ENCODE assay signal across 8 cellular contexts in genomic region chr15:68817304-68818087, GRCh38. TPM values are rescaled to one million over a fixed set of nuclear protein-coding genes. Genes with fewer than 3 reads are reported as not detected.
A peak's percentile ranks its signal among the peaks of the same experiment; 100 is the strongest.
DNase-seq lines count a peak whose midpoint lies in the region; ATAC-seq and TF ChIP-seq lines count a peak whose summit lies in the region.

No MANE protein-coding gene starts in this region.

- H2BK20ac ChIP-seq in IMR-90 (ENCODE audit: low read depth, low read length), result peak overlapping the region; percentile 3; the same call in 1 of the 2 replicates

- intact Hi-C loops in IMR-90 (cut with micrococcal nuclease) (loop anchor here (5.0 to 10.0 kb wide), 2 partner anchors 35 to 513 kb away; no protein-coding TSS in a partner anchor), Right ventricle myocardium superior (cut with DNase I) (no loop called here)

- H3K9me3 ChIP-seq in IMR-90 (ENCODE audit: control insufficient read depth, insufficient read depth, low read length), result no peaks in the 10 kb centered on the region
- H3K9me3 ChIP-seq in parathyroid adenoma (ENCODE audit: control insufficient read depth, low read length), result no peaks in the 10 kb centered on the region

- H3K27me3 ChIP-seq in IMR-90 (ENCODE audit: control insufficient read depth, insufficient read depth, low read length) (no peaks in the 10 kb centered on the region), parathyroid adenoma (ENCODE audit: control insufficient read depth, insufficient read depth, low read length) (no peaks in the 10 kb centered on the region)

- H3K14ac ChIP-seq in IMR-90 (replicated peaks; ENCODE audit: low read depth, low read length), result peak overlapping the region; percentile 94

- POLR2A ChIA-PET in IMR-90 (lab: Charles Lee; ENCODE audit: unreplicated experiment), result interaction anchor here (0.6 kb wide), 1 partner anchor 264 kb away, joined by 3 read pairs; no protein-coding TSS in a partner anchor

- H2BK120ac ChIP-seq in IMR-90 (ENCODE audit: low read depth, low read length), result peak overlapping the region; percentile 28; the same call in 1 of the 2 replicates

- H3K27me3 Mint-ChIP-seq in activated naive CD8-positive, alpha-beta T cell, result no peaks in the 10 kb centered on the region

- H3K9me3 Mint-ChIP-seq in activated naive CD8-positive, alpha-beta T cell (ENCODE audit: low read depth), result no peaks in the 10 kb centered on the region

- peaks cover 34 to 60% of the 10 kb centered on the region in 2 experiments for H3K79me1 ChIP-seq in IMR-90 (ENCODE audit: low read depth in 1 of 2, low read length in 2 of 2)

- peak overlapping the region; percentile 97 for H2BK5ac ChIP-seq in IMR-90 (ENCODE audit: low read depth, low read length, poor library complexity, severe bottlenecking)

- TF ChIP-seq CTCF in 22Rv1 (IDR thresholded peaks at IDR 0.05), result no peak
- TF ChIP-seq CTCF in IMR-90 (conservative IDR thresholded peaks at IDR 0.05; ENCODE audit: low read depth, low read length), result no peak
- no peak for TF ChIP-seq CTCF in parathyroid adenoma (IDR thresholded peaks at IDR 0.05)

- peak overlapping the region; percentile 78 for H3K56ac ChIP-seq in IMR-90 (ENCODE audit: extremely low read depth, insufficient read depth, low read length)

- H3K9ac ChIP-seq in IMR-90 (ENCODE audit: low read depth, low read length) (peak overlapping the region; percentile 90), parathyroid adenoma (peak overlapping the region; percentile 67)

- peak overlapping the region; percentile 90 for H3K4ac ChIP-seq in IMR-90 (ENCODE audit: low read depth, low read length)

- peak overlapping the region; percentile 76 for H4K5ac ChIP-seq in IMR-90 (ENCODE audit: low read depth, low read length)

- H2AFZ ChIP-seq in IMR-90 (replicated peaks; ENCODE audit: low read length, poor library complexity), result peak overlapping the region; percentile 90
- peak overlapping the region; percentile 75 for H2AFZ ChIP-seq in parathyroid adenoma

- in situ Hi-C loops in IMR-90 (cut with MboI; ENCODE audit: low sequenced_read_pairs), result no loop called here

- 0 out of 2 replicates have a peak, but pooled peaks have one; percentile 40 for TF ChIP-seq POLR2A in IMR-90 (IDR thresholded peaks at IDR 0.05; ENCODE audit: low read depth, low read length)

- dilution Hi-C loops in IMR-90 (cut with HindIII; ENCODE audit: low sequenced_read_pairs, unreplicated experiment), result no loop called here

- H3K4me2 ChIP-seq in IMR-90 (ENCODE audit: low read depth, low read length), result peak overlapping the region; percentile 95
- peak overlapping the region; percentile 89 for H3K4me2 ChIP-seq in parathyroid adenoma (ENCODE audit: low read length)

- H3K4me1 ChIP-seq in IMR-90 (ENCODE audit: control insufficient read depth, insufficient read depth, low read length), result peaks cover 17% of the 10 kb centered on the region
- H3K4me1 ChIP-seq in parathyroid adenoma, result peaks cover 3% of the 10 kb centered on the region

- H2AK5ac ChIP-seq in IMR-90 (ENCODE audit: low read depth, low read length), result peak overlapping the region; percentile 67

- peaks cover 39% of the 10 kb centered on the region for H4K20me1 ChIP-seq in IMR-90 (ENCODE audit: insufficient read depth, low read length)

- BruUV-seq in IMR-90 (replicated peaks; lab: Mats Ljungman, UMichigan), result no TSS peak

- H3K27ac ChIP-seq in 22Rv1 (peak overlapping the region; percentile 87), IMR-90 (ENCODE audit: insufficient read depth, low read length) (peak overlapping the region; percentile 87), parathyroid adenoma (peak overlapping the region; percentile 87)

- H3K4me3 Mint-ChIP-seq in activated naive CD8-positive, alpha-beta T cell, result peak overlapping the region; percentile 98

- H3K36me3 Mint-ChIP-seq in activated naive CD8-positive, alpha-beta T cell, result peaks cover 6% of the 10 kb centered on the region

- H3K36me3 ChIP-seq in IMR-90 (ENCODE audit: control insufficient read depth, insufficient read depth, low read length), result no peaks in the 10 kb centered on the region
- no peaks in the 10 kb centered on the region for H3K36me3 ChIP-seq in parathyroid adenoma (ENCODE audit: control insufficient read depth, insufficient read depth, low read length)

- peak overlapping the region; percentile 39 to 87; a peak in 3 of 4 replicates for H4K8ac ChIP-seq in IMR-90 (ENCODE audit: low read depth in 2 of 2, low read length in 2 of 2)

- H3K4me1 Mint-ChIP-seq in activated naive CD8-positive, alpha-beta T cell (ENCODE audit: low read depth), result peaks cover 54% of the 10 kb centered on the region

- TF ChIP-seq RAD21 in IMR-90 (IDR thresholded peaks at IDR 0.05; ENCODE audit: low read length), result no peak

- H3K23ac ChIP-seq in IMR-90 (ENCODE audit: low read depth, low read length), result peak overlapping the region; percentile 90

- peaks cover 12% of the 10 kb centered on the region; the same call in 1 of the 2 replicates for H3K9me1 ChIP-seq in IMR-90 (ENCODE audit: insufficient read depth, low read length)

- DNase-seq in IMR-90, result peak; percentile 58
- peak; percentile 78 for DNase-seq in SKM-1 treated with dmso at 0.1 percent for 144 hours (lab: John Stamatoyannopoulos, UW; ENCODE audit: unreplicated experiment)
- peak; percentile 79 for DNase-seq in Right ventricle myocardium superior
- DNase-seq in ureter (ENCODE audit: low spot score), result peak; percentile 66

- CTCF ChIA-PET in IMR-90 (lab: Yijun Ruan, JAX), result interaction anchor here (1.4 kb wide), 2 partner anchors 11 to 258 kb away, joined by 3 to 4 read pairs; no protein-coding TSS in a partner anchor

- peaks cover 33% of the 10 kb centered on the region for H3K79me2 ChIP-seq in parathyroid adenoma

- peak; percentile 35 for ATAC-seq in GM18502 (IDR thresholded peaks at IDR 0.05; ENCODE audit: poor library complexity, unreplicated experiment)
- ATAC-seq in IMR-90 (ENCODE audit: low read depth), result peak; percentile 7
- peak; percentile 44 for ATAC-seq in Right ventricle myocardium superior (ENCODE audit: poor library complexity)

- peak overlapping the region; percentile 78 for H3K4me3 ChIP-seq in IMR-90 (ENCODE audit: insufficient read depth, low read depth, low read length)
- peak overlapping the region; percentile 92 for H3K4me3 ChIP-seq in parathyroid adenoma (ENCODE audit: low read depth, low read length)

- H4K91ac ChIP-seq in IMR-90 (ENCODE audit: insufficient read depth, low read depth, low read length), result peak overlapping the region; percentile 87

- peak overlapping the region; percentile 94 for H2AK9ac ChIP-seq in IMR-90 (replicated peaks; ENCODE audit: low read depth, low read length, poor library complexity)

- H3K18ac ChIP-seq in IMR-90 (ENCODE audit: low read depth, low read length), result peak overlapping the region; percentile 54

- peak overlapping the region; percentile 73; the same call in 1 of the 3 replicates for H2BK15ac ChIP-seq in IMR-90 (ENCODE audit: low read depth, low read length)

- H3K27ac Mint-ChIP-seq in activated naive CD8-positive, alpha-beta T cell, result peak overlapping the region; percentile 97

- WGBS in IMR-90 (ENCODE audit: extremely low coverage in 2 of 2, insufficient read length in 1 of 2), 2 experiments, result no CpG with 5 or more reads among the region's 64 CpGs

TF ChIP-seq in IMR-90, 13 proteins besides CTCF, POLR2A, EP300 and RAD21:
- TF ChIP-seq USF2 (IDR thresholded peaks at IDR 0.05; ENCODE audit: low read depth, low read length), result no peak
- peak; percentile 28; the same call in 1 of the 2 replicates for TF ChIP-seq MAZ (IDR thresholded peaks at IDR 0.05; ENCODE audit: borderline replicate concordance, low read depth, low read length)
- no peak for TF ChIP-seq SMC3 (IDR thresholded peaks at IDR 0.05; ENCODE audit: low read depth, low read length)
- no peak for TF ChIP-seq ELK1 (IDR thresholded peaks at IDR 0.05; ENCODE audit: borderline replicate concordance, low read depth, low read length)
- no peak for TF ChIP-seq FOS (IDR thresholded peaks at IDR 0.05; ENCODE audit: low read depth, low read length)
- TF ChIP-seq MAFK (IDR thresholded peaks at IDR 0.05; ENCODE audit: low read depth, low read length), result no peak
- TF ChIP-seq RCOR1 (IDR thresholded peaks at IDR 0.05; ENCODE audit: insufficient replicate concordance, low read length), result no peak
- peak; percentile 24; the same call in 1 of the 2 replicates for TF ChIP-seq MXI1 (IDR thresholded peaks at IDR 0.05; ENCODE audit: borderline replicate concordance, low read depth, low read length)

RNA-seq across cellular contexts. Expression of gene ANP32A, which starts 3.2 kb away (rescaled TPM):
- total RNA-seq in IMR-90 (2012; rRNA removed) (50.0 and 72.8 TPM in 2 replicates), Right ventricle myocardium superior (118 TPM), ureter (169 TPM)
- 49.2 and 62.4 TPM in 2 replicates for polyA plus RNA-seq in IMR-90 (2012; rRNA removed)
- polyA plus RNA-seq in IMR-90 (2012; cell fraction: cytosol; rRNA removed), result 10.7 and 12.0 TPM in 2 replicates
- polyA plus RNA-seq in IMR-90 (2012; cell fraction: nucleus; rRNA removed; ENCODE audit: low replicate concordance), result 7.1 and 25.0 TPM in 2 replicates

Comparison
In these comparisons a context has a peak if more than half of its experiments do, and no peak if none do; other contexts are left out.
1. Peak in every context shown above with its lines: DNase-seq, ATAC-seq, H3K4me3 ChIP-seq and H3K27ac ChIP-seq.